1 cellular context compared by ENCODE assay signal in the genomic region with DNA sequence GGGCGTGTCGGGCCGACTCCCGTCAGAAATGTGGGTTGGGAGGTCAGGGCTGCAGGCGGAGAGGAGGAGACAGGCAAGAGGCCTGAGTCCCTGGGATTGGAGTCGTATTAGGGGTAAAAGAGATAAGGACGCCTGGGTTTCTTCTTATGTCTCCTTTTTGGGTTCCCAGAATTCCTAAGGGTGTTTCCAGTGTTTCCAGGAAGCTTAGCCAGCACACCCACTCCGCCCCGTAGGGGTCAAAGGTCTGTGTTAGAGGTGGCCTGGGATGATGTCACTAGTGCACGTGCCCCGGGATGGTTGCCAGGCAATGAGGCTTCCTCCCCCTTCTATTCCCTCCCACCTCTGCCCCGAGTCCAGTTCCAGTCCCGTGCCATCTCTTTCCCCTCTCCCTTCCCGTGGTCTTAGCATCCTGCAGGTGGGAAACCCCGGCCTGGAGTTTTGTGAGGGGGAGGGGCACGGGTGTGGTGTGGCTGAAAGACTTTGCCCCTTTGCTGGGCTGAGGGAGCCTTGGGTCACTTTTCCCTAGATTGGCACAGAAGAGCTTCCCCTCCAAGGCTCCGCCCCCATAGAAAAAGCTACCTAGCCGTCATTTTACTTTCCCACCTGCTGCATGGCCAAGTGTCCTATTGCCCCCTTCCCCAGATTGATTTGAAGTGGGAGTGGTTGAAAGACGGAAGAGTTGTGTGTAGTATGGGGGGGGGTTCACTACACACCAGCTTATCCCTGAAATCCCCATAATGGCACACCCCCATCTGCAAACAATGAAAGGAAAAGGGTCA.
A peak's percentile ranks its signal among the peaks of the same experiment; 100 is the strongest.
TF ChIP-seq lines count a peak whose summit lies in the region.

No MANE protein-coding gene starts in this region.

TF ChIP-seq in K562, 482 proteins besides CTCF, POLR2A, EP300 and RAD21 (continued from another document and continues in another):
- TF ChIP-seq ZHX1 (conservative IDR thresholded peaks at IDR 0.05; ENCODE audit: low read length), result no peak
- peak; percentile 19; the same call in 1 of the 2 replicates for TF ChIP-seq PKNOX1 (IDR thresholded peaks at IDR 0.05)
- TF ChIP-seq CBFB (CRISPR knock-in tag; IDR thresholded peaks at IDR 0.05), result no peak
- TF ChIP-seq ZNF263 (CRISPR knock-in tag; IDR thresholded peaks at IDR 0.05; ENCODE audit: borderline replicate concordance), result peak; percentile 89; the same call in 1 of the 2 replicates
- no peak for TF ChIP-seq HMG20B (CRISPR knock-in tag; IDR thresholded peaks at IDR 0.05)
- TF ChIP-seq, protein P1, sequence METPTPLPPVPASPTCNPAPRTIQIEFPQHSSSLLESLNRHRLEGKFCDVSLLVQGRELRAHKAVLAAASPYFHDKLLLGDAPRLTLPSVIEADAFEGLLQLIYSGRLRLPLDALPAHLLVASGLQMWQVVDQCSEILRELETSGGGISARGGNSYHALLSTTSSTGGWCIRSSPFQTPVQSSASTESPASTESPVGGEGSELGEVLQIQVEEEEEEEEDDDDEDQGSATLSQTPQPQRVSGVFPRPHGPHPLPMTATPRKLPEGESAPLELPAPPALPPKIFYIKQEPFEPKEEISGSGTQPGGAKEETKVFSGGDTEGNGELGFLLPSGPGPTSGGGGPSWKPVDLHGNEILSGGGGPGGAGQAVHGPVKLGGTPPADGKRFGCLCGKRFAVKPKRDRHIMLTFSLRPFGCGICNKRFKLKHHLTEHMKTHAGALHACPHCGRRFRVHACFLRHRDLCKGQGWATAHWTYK (CRISPR knock-in tag; IDR thresholded peaks at IDR 0.05), result no peak
- peak; percentile 53; the same call in 1 of the 2 replicates for TF ChIP-seq RB1 (IDR thresholded peaks at IDR 0.05; ENCODE audit: low read depth)
- no peak for TF ChIP-seq MYBL2 (IDR thresholded peaks at IDR 0.05; ENCODE audit: low read depth)
- TF ChIP-seq MYBL2 (CRISPR knock-in tag; IDR thresholded peaks at IDR 0.05; ENCODE audit: borderline replicate concordance), result no peak
- no peak for TF ChIP-seq U2AF2 (optimal IDR thresholded peaks at IDR 0.05; ENCODE audit: low read depth, low read length)
- TF ChIP-seq, protein P2, sequence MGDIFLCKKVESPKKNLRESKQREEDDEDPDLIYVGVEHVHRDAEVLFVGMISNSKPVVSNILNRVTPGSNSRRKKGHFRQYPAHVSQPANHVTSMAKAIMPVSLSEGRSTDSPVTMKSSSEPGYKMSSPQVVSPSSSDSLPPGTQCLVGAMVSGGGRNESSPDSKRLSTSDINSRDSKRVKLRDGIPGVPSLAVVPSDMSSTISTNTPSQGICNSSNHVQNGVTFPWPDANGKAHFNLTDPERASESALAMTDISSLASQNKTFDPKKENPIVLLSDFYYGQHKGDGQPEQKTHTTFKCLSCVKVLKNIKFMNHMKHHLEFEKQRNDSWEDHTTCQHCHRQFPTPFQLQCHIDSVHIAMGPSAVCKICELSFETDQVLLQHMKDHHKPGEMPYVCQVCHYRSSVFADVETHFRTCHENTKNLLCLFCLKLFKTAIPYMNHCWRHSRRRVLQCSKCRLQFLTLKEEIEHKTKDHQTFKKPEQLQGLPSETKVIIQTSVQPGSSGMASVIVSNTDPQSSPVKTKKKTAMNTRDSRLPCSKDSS (IDR thresholded peaks at IDR 0.05; ENCODE audit: low read depth, partially characterized antibody), result no peak
- no peak for TF ChIP-seq ZNF174 (CRISPR knock-in tag; IDR thresholded peaks at IDR 0.05)
- TF ChIP-seq ZNF507 (tag; conservative IDR thresholded peaks at IDR 0.05), result no peak
- TF ChIP-seq ARHGAP35 (IDR thresholded peaks at IDR 0.05; ENCODE audit: partially characterized antibody), result no peak
- TF ChIP-seq PML (IDR thresholded peaks at IDR 0.05; ENCODE audit: low read length), result peak; percentile 23; the same call in 1 of the 2 replicates
- no peak for TF ChIP-seq ZNF518B (CRISPR knock-in tag; IDR thresholded peaks at IDR 0.05)
- TF ChIP-seq ZKSCAN8 (CRISPR knock-in tag; IDR thresholded peaks at IDR 0.05), result no peak
- TF ChIP-seq HIVEP1 (CRISPR knock-in tag; IDR thresholded peaks at IDR 0.05), result no peak
- TF ChIP-seq HBP1 (CRISPR knock-in tag; IDR thresholded peaks at IDR 0.05), result no peak
- peak; percentile 75 for TF ChIP-seq MYNN (IDR thresholded peaks at IDR 0.05)
- no peak for TF ChIP-seq MYNN (CRISPR knock-in tag; IDR thresholded peaks at IDR 0.05)
- no peak for TF ChIP-seq RHOXF2B (CRISPR knock-in tag; conservative IDR thresholded peaks at IDR 0.05)
- TF ChIP-seq ZKSCAN3 (CRISPR knock-in tag; IDR thresholded peaks at IDR 0.05), result no peak
- no peak for TF ChIP-seq PTRF (tag; IDR thresholded peaks at IDR 0.05)
- no peak for TF ChIP-seq ZNF277 (CRISPR knock-in tag; IDR thresholded peaks at IDR 0.05; ENCODE audit: borderline replicate concordance)
- TF ChIP-seq ELF1 (tag; IDR thresholded peaks at IDR 0.05), result no peak
- no peak for TF ChIP-seq YBX1 (IDR thresholded peaks at IDR 0.05)
- TF ChIP-seq TAF7 (tag; IDR thresholded peaks at IDR 0.05), result no peak
- no peak for TF ChIP-seq ZNF165 (CRISPR knock-in tag; IDR thresholded peaks at IDR 0.05; ENCODE audit: borderline replicate concordance)
- no peak for TF ChIP-seq DACH1 (IDR thresholded peaks at IDR 0.05; ENCODE audit: partially characterized antibody)
- TF ChIP-seq, protein P3, sequence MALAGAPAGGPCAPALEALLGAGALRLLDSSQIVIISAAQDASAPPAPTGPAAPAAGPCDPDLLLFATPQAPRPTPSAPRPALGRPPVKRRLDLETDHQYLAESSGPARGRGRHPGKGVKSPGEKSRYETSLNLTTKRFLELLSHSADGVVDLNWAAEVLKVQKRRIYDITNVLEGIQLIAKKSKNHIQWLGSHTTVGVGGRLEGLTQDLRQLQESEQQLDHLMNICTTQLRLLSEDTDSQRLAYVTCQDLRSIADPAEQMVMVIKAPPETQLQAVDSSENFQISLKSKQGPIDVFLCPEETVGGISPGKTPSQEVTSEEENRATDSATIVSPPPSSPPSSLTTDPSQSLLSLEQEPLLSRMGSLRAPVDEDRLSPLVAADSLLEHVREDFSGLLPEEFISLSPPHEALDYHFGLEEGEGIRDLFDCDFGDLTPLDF (CRISPR knock-in tag; IDR thresholded peaks at IDR 0.05), result no peak
- TF ChIP-seq, protein P4, sequence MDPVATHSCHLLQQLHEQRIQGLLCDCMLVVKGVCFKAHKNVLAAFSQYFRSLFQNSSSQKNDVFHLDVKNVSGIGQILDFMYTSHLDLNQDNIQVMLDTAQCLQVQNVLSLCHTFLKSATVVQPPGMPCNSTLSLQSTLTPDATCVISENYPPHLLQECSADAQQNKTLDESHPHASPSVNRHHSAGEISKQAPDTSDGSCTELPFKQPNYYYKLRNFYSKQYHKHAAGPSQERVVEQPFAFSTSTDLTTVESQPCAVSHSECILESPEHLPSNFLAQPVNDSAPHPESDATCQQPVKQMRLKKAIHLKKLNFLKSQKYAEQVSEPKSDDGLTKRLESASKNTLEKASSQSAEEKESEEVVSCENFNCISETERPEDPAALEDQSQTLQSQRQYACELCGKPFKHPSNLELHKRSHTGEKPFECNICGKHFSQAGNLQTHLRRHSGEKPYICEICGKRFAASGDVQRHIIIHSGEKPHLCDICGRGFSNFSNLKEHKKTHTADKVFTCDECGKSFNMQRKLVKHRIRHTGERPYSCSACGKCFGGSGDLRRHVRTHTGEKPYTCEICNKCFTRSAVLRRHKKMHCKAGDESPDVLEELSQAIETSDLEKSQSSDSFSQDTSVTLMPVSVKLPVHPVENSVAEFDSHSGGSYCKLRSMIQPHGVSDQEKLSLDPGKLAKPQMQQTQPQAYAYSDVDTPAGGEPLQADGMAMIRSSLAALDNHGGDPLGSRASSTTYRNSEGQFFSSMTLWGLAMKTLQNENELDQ (CRISPR knock-in tag; IDR thresholded peaks at IDR 0.05; ENCODE audit: borderline replicate concordance), result no peak
- TF ChIP-seq, protein P5, sequence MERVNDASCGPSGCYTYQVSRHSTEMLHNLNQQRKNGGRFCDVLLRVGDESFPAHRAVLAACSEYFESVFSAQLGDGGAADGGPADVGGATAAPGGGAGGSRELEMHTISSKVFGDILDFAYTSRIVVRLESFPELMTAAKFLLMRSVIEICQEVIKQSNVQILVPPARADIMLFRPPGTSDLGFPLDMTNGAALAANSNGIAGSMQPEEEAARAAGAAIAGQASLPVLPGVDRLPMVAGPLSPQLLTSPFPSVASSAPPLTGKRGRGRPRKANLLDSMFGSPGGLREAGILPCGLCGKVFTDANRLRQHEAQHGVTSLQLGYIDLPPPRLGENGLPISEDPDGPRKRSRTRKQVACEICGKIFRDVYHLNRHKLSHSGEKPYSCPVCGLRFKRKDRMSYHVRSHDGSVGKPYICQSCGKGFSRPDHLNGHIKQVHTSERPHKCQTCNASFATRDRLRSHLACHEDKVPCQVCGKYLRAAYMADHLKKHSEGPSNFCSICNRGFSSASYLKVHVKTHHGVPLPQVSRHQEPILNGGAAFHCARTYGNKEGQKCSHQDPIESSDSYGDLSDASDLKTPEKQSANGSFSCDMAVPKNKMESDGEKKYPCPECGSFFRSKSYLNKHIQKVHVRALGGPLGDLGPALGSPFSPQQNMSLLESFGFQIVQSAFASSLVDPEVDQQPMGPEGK (CRISPR knock-in tag; IDR thresholded peaks at IDR 0.05; ENCODE audit: borderline replicate concordance), result no peak
- peak; percentile 90 for TF ChIP-seq LEF1 (IDR thresholded peaks at IDR 0.05)
